ENCODE assay signal across 28 cellular contexts in the genomic region with DNA sequence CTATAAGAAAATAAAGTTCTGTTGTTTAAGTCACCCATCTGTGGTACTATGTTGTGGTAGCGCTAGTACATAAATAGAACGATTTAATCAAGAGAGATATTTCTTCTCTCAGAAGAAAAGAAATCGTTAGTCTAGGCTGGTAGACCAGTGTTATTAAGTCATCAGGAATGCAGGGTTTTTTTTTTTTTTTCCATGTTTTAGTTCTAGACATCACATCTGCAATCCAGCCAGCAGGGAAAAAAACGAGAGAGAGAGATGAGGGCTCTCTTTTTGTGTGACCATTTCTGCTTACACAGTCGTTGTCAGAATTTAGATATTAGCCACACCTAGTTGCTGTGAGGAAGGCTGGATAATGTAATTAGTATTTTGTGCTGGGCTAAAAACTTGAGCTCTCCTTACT.
"Had no signal": no experiment of that assay in that cellular context is flagged by ENCODE, and none has a peak within 500 bp of the region (broad histone marks: within the 10 kb centered on the region; RNA-seq: fewer than 3 reads in every experiment).

No MANE protein-coding gene starts in this region.

- H3K27ac ChIP-seq: breast epithelium, coronary artery, esophagus squamous epithelium, gastroesophageal sphincter, sigmoid colon, thyroid gland, upper lobe of right lung, VCaP had no signal

- H3K36me3 ChIP-seq: breast epithelium, esophagus squamous epithelium, gastroesophageal sphincter, sigmoid colon, thyroid gland, upper lobe of right lung had no signal

- H3K27me3 ChIP-seq: breast epithelium, esophagus squamous epithelium, gastroesophageal sphincter, sigmoid colon, thyroid gland, upper lobe of right lung had no signal

- H3K36me3 Mint-ChIP-seq: activated naive CD4-positive, alpha-beta T cell treated with anti-CD3 and anti-CD28 coated beads, Interleukin-2, amount 50 U/mL, for 24 hours; naive thymus-derived CD4-positive, alpha-beta T cell had no signal

- H3K27ac Mint-ChIP-seq: activated CD8-positive, alpha-beta T cell treated with anti-CD3 and anti-CD28 coated beads, Interleukin-2, amount 10 ng/mL, durations not matched to agents 7 days and 5 days; activated naive CD4-positive, alpha-beta T cell treated with anti-CD3 and anti-CD28 coated beads, Interleukin-2, amount 50 U/mL, for 24 hours; activated T-helper 1 cell treated with anti-CD3 and anti-CD28 coated beads, Interleukin-12 subunit alpha, Interleukin-12 subunit beta, Interleukin-2, Interleukin-4 antibody, amounts not matched to agents 30 ng/mL and 10 ng/mL and 1 ng/mL, durations not matched to agents 14 hours and 24 hours and 36 hours; naive thymus-derived CD4-positive, alpha-beta T cell had no signal

- H3K4me3 ChIP-seq: breast epithelium, coronary artery, esophagus squamous epithelium, gastroesophageal sphincter, mucosa of descending colon, sigmoid colon, thyroid gland, upper lobe of right lung had no signal

- H3K4me1 Mint-ChIP-seq: activated naive CD4-positive, alpha-beta T cell treated with anti-CD3 and anti-CD28 coated beads, Interleukin-2, amount 50 U/mL, for 24 hours; central memory CD8-positive, alpha-beta T cell; naive thymus-derived CD4-positive, alpha-beta T cell had no signal

- ATAC-seq: activated CD8-positive, alpha-beta T cell treated with anti-CD3 and anti-CD28 coated beads, Interleukin-2, amount 10 ng/mL, durations not matched to agents 7 days and 5 days; gastroesophageal sphincter; left colon; mucosa of descending colon; naive thymus-derived CD4-positive, alpha-beta T cell; upper lobe of right lung had no signal

- H3K4me1 ChIP-seq: breast epithelium, esophagus squamous epithelium, gastroesophageal sphincter, sigmoid colon, thyroid gland, upper lobe of right lung had no signal

- H3K9me3 Mint-ChIP-seq: activated naive CD4-positive, alpha-beta T cell treated with anti-CD3 and anti-CD28 coated beads, Interleukin-2, amount 50 U/mL, for 24 hours; activated T-helper 1 cell treated with anti-CD3 and anti-CD28 coated beads, Interleukin-12 subunit alpha, Interleukin-12 subunit beta, Interleukin-2, Interleukin-4 antibody, amounts not matched to agents 30 ng/mL and 10 ng/mL and 1 ng/mL, durations not matched to agents 14 hours and 24 hours and 36 hours; neural crest cell had no signal

- H3K4me3 Mint-ChIP-seq: activated CD8-positive, alpha-beta T cell treated with anti-CD3 and anti-CD28 coated beads, Interleukin-2, amount 10 ng/mL, durations not matched to agents 7 days and 5 days; activated naive CD4-positive, alpha-beta T cell treated with anti-CD3 and anti-CD28 coated beads, Interleukin-2, amount 50 U/mL, for 24 hours; activated T-helper 1 cell treated with anti-CD3 and anti-CD28 coated beads, Interleukin-12 subunit alpha, Interleukin-12 subunit beta, Interleukin-2, Interleukin-4 antibody, amounts not matched to agents 30 ng/mL and 10 ng/mL and 1 ng/mL, durations not matched to agents 14 hours and 24 hours and 36 hours; central memory CD8-positive, alpha-beta T cell; naive thymus-derived CD4-positive, alpha-beta T cell; neural crest cell had no signal

- DNase-seq: activated CD4-positive, alpha-beta T cell treated with anti-CD3 and anti-CD28 coated beads, Interleukin-2, amount 50 U/mL, for 1 hour; activated CD4-positive, CD25-positive, alpha-beta regulatory T cell treated with anti-CD3 and anti-CD28 coated beads, Interleukin-2, amount 50 U/mL, for 72 hours; activated CD8-positive, alpha-beta T cell treated with anti-CD3 and anti-CD28 coated beads, Interleukin-2, amount 10 ng/mL, durations not matched to agents 7 days and 5 days; activated gamma-delta T cell treated with Interleukin-2 at 50 U/mL for 16 hours; aorta; esophagus squamous epithelium; head of caudate nucleus; hypothalamus; left colon; mesenchymal stem cell; mucosa of descending colon; naive thymus-derived CD4-positive, alpha-beta T cell; sigmoid colon; stimulated activated CD4-positive, alpha-beta T cell treated with anti-CD3 and anti-CD28 coated beads, Interleukin-2, amount 100 ng/mL, for 48 hours; stimulated activated naive CD4-positive, alpha-beta T cell treated with Interleukin-2 at 50 U/mL for 16 hours; SW 1271; T-helper 2 cell; thyroid gland; upper lobe of right lung had no signal

- H3K27me3 Mint-ChIP-seq: activated naive CD4-positive, alpha-beta T cell treated with anti-CD3 and anti-CD28 coated beads, Interleukin-2, amount 50 U/mL, for 24 hours; central memory CD8-positive, alpha-beta T cell; naive thymus-derived CD4-positive, alpha-beta T cell had no signal

- FAIRE-seq: islet of Langerhans had no signal

- H3K9me3 ChIP-seq: breast epithelium, esophagus squamous epithelium, gastroesophageal sphincter, mucosa of descending colon, sigmoid colon, thyroid gland, upper lobe of right lung had no signal
